Comparison of ENCODE assay signal across 30 cellular contexts in the genomic region with DNA sequence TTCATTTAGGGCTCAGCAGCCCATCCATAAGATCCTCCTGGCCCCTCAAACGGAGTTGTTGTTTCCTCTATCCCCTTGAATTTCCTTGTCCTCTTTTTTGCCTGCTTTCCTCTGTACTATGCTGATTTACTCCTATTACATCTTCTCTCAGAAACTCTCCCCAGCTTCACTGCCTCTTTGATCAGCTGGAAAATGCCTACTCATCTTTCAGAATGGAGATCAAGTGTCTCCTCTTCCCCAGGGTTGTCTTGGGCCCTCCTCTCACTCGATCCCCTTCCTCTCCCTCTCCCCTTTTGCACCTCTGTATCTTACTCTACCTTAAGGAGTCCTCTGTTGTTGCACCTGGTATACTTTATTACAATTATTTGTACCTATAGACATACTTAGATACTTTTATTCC.
DNase-seq lines count a peak whose midpoint lies in the region; TF ChIP-seq lines count a peak whose summit lies in the region.
"Had no signal": no experiment of that assay in that cellular context is flagged by ENCODE, and none has a peak within 500 bp of the region (broad histone marks: within the 10 kb centered on the region; RNA-seq: fewer than 3 reads in every experiment).

No MANE protein-coding gene starts in this region.

- no peak for TF ChIP-seq CTCF in osteocyte (IDR thresholded peaks at IDR 0.05)

- peak overlapping the region; percentile 69 for H3K27ac Mint-ChIP-seq in activated naive CD4-positive, alpha-beta T cell treated with anti-CD3 and anti-CD28 coated beads, Interleukin-2, amount 50 U/mL, for 24 hours
- no peak overlapping the region for H3K27ac Mint-ChIP-seq in activated naive CD4-positive, alpha-beta T cell treated with anti-CD3 and anti-CD28 coated beads, Interleukin-2, amount 10 ng/mL, durations not matched to agents 7 days and 5 days
- peak overlapping the region; percentile 24 for H3K27ac Mint-ChIP-seq in osteocyte (ENCODE audit: unreplicated experiment)
- H3K27ac Mint-ChIP-seq: T-helper 1 cell treated with Interleukin-12 subunit alpha and Interleukin-12 subunit beta and Interleukin-4 antibody, amounts not matched to agents 30 μg/mL and 1 μg/mL, for 36 hours had no signal

- CTCF ChIA-PET in activated naive CD4-positive, alpha-beta T cell treated with anti-CD3 and anti-CD28 coated beads, Interleukin-2, amount 10 ng/mL, durations not matched to agents 7 days and 5 days (lab: Charles Lee): no interaction called here

- no peak for DNase-seq in activated naive CD4-positive, alpha-beta T cell treated with anti-CD3 and anti-CD28 coated beads, Interleukin-2, amount 10 ng/mL, durations not matched to agents 7 days and 5 days
- no peak for DNase-seq in SK-N-MC (ENCODE audit: low read depth, low spot score)
- peak; percentile 7 for DNase-seq in adipocyte (ENCODE audit: low read depth)
- no peak for DNase-seq in osteocyte (ENCODE audit: extremely low spot score, unreplicated experiment)
- DNase-seq in putamen (ENCODE audit: low spot score): no peak
- no peak for DNase-seq in DMS53 (lab: John Stamatoyannopoulos, UW)
- no peak for DNase-seq in RKO (ENCODE audit: low spot score)
- DNase-seq: ACHN; activated CD4-positive, alpha-beta T cell treated with anti-CD3 and anti-CD28 coated beads, Interleukin-2, amount 10 ng/mL, durations not matched to agents 7 days and 5 days; activated CD8-positive, alpha-beta memory T cell treated with anti-CD3 and anti-CD28 coated beads, Interleukin-2, amount 50 U/mL, for 4 hours; activated gamma-delta T cell treated with Interleukin-2 at 50 U/mL for 16 hours; anterior cingulate cortex; effector memory CD4-positive, alpha-beta T cell; erythroblast; head of caudate nucleus; Karpas-422; kidney; lower lobe of right lung; NCI-H146; NCI-H2107; NCI-H510A; right cardiac atrium; upper lobe of left lung had no signal

- H3K27me3 Mint-ChIP-seq in activated naive CD4-positive, alpha-beta T cell treated with anti-CD3 and anti-CD28 coated beads, Interleukin-2, amount 50 U/mL, for 24 hours: no peaks in the 10 kb centered on the region
- no peaks in the 10 kb centered on the region for H3K27me3 Mint-ChIP-seq in activated naive CD4-positive, alpha-beta T cell treated with anti-CD3 and anti-CD28 coated beads, Interleukin-2, amount 10 ng/mL, durations not matched to agents 7 days and 5 days
- H3K27me3 Mint-ChIP-seq in osteocyte (ENCODE audit: unreplicated experiment): no peaks in the 10 kb centered on the region
- H3K27me3 Mint-ChIP-seq: activated CD4-positive, alpha-beta T cell treated with anti-CD3 and anti-CD28 coated beads, Interleukin-2, amount 10 ng/mL, durations not matched to agents 7 days and 5 days had no signal

- H3K9ac ChIP-seq in SK-N-MC (ENCODE audit: insufficient read length): no peak overlapping the region
- H3K9ac ChIP-seq in adipocyte (ENCODE audit: low read length): no peak overlapping the region
- H3K9ac ChIP-seq: BLaER1, parathyroid adenoma had no signal

- no peak overlapping the region for H3K4me3 Mint-ChIP-seq in activated naive CD4-positive, alpha-beta T cell treated with anti-CD3 and anti-CD28 coated beads, Interleukin-2, amount 50 U/mL, for 24 hours
- no peak overlapping the region for H3K4me3 Mint-ChIP-seq in activated naive CD4-positive, alpha-beta T cell treated with anti-CD3 and anti-CD28 coated beads, Interleukin-2, amount 10 ng/mL, durations not matched to agents 7 days and 5 days
- H3K4me3 Mint-ChIP-seq in osteocyte (ENCODE audit: unreplicated experiment): no peak overlapping the region
- H3K4me3 Mint-ChIP-seq: activated CD4-positive, alpha-beta T cell treated with anti-CD3 and anti-CD28 coated beads, Interleukin-2, amount 10 ng/mL, durations not matched to agents 7 days and 5 days; T-helper 1 cell treated with Interleukin-12 subunit alpha and Interleukin-12 subunit beta and Interleukin-4 antibody, amounts not matched to agents 30 μg/mL and 1 μg/mL, for 36 hours had no signal

- H3K9me3 ChIP-seq in SK-N-MC (ENCODE audit: low read depth, low read length): no peaks in the 10 kb centered on the region
- H3K9me3 ChIP-seq in adipocyte (ENCODE audit: control insufficient read depth, low read length): no peaks in the 10 kb centered on the region
- H3K9me3 ChIP-seq: lower lobe of right lung, upper lobe of left lung had no signal

- H3K4me3 ChIP-seq in SK-N-MC (no peak overlapping the region), adipocyte (ENCODE audit: low read length) (no peak overlapping the region)
- H3K4me3 ChIP-seq: BLaER1, coronary artery, lower lobe of right lung, upper lobe of left lung had no signal

- no peaks in the 10 kb centered on the region for H3K9me3 Mint-ChIP-seq in activated naive CD4-positive, alpha-beta T cell treated with anti-CD3 and anti-CD28 coated beads, Interleukin-2, amount 50 U/mL, for 24 hours
- H3K9me3 Mint-ChIP-seq in activated naive CD4-positive, alpha-beta T cell treated with anti-CD3 and anti-CD28 coated beads, Interleukin-2, amount 10 ng/mL, durations not matched to agents 7 days and 5 days: peaks cover 1% of the 10 kb centered on the region
- peaks cover 6% of the 10 kb centered on the region for H3K9me3 Mint-ChIP-seq in osteocyte (ENCODE audit: unreplicated experiment)
- H3K9me3 Mint-ChIP-seq: T-helper 1 cell treated with Interleukin-12 subunit alpha and Interleukin-12 subunit beta and Interleukin-4 antibody, amounts not matched to agents 30 μg/mL and 1 μg/mL, for 36 hours had no signal

- H3K4me1 Mint-ChIP-seq in activated naive CD4-positive, alpha-beta T cell treated with anti-CD3 and anti-CD28 coated beads, Interleukin-2, amount 50 U/mL, for 24 hours: peaks cover 43% of the 10 kb centered on the region
- peaks cover 8% of the 10 kb centered on the region for H3K4me1 Mint-ChIP-seq in activated naive CD4-positive, alpha-beta T cell treated with anti-CD3 and anti-CD28 coated beads, Interleukin-2, amount 10 ng/mL, durations not matched to agents 7 days and 5 days
- H3K4me1 Mint-ChIP-seq in osteocyte (ENCODE audit: unreplicated experiment): peaks cover 37% of the 10 kb centered on the region

- H3K36me3 ChIP-seq in SK-N-MC (ENCODE audit: insufficient read depth, low read length) (peaks cover 9% of the 10 kb centered on the region; the same call in 1 of the 2 replicates), adipocyte (ENCODE audit: control insufficient read depth, insufficient read depth, low read length, severe bottlenecking) (peaks cover 2% of the 10 kb centered on the region)
- H3K36me3 ChIP-seq: upper lobe of left lung had no signal

- peak overlapping the region; percentile 13; the same call in 1 of the 2 replicates for H3K27ac ChIP-seq in SK-N-MC
- H3K27ac ChIP-seq: BLaER1, coronary artery, HL-60, lower lobe of right lung, parathyroid adenoma, RWPE1, upper lobe of left lung had no signal

- H3K27me3 ChIP-seq in adipocyte (replicated peaks; ENCODE audit: control insufficient read depth, insufficient read depth, low read length): no peaks in the 10 kb centered on the region
- H3K27me3 ChIP-seq: BLaER1, upper lobe of left lung had no signal

- peaks cover 11% of the 10 kb centered on the region for H3K4me1 ChIP-seq in adipocyte (ENCODE audit: control insufficient read depth, insufficient read depth, low read length)
- H3K4me1 ChIP-seq: BLaER1, lower lobe of right lung had no signal

- H3K36me3 Mint-ChIP-seq in activated naive CD4-positive, alpha-beta T cell treated with anti-CD3 and anti-CD28 coated beads, Interleukin-2, amount 50 U/mL, for 24 hours: peaks cover 13% of the 10 kb centered on the region
- peaks cover 27% of the 10 kb centered on the region for H3K36me3 Mint-ChIP-seq in activated naive CD4-positive, alpha-beta T cell treated with anti-CD3 and anti-CD28 coated beads, Interleukin-2, amount 10 ng/mL, durations not matched to agents 7 days and 5 days
- H3K36me3 Mint-ChIP-seq in osteocyte (ENCODE audit: unreplicated experiment): peaks cover 3% of the 10 kb centered on the region
